Comparison of ENCODE assay signal across 25 cellular contexts in genomic region chr19:17300992-17301585, GRCh38. TPM values are rescaled to one million over a fixed set of nuclear protein-coding genes. Genes with fewer than 3 reads are reported as not detected.
"Had no signal": no experiment of that assay in that cellular context is flagged by ENCODE, and none has a peak within 500 bp of the region (broad histone marks: within the 10 kb centered on the region; RNA-seq: fewer than 3 reads in every experiment).

No MANE protein-coding gene starts in this region.

- H3K27me3 Mint-ChIP-seq: activated CD4-positive, alpha-beta memory T cell treated with anti-CD3 and anti-CD28 coated beads, Interleukin-2, amount 10 ng/mL, durations not matched to agents 7 days and 5 days; activated CD4-positive, alpha-beta T cell treated with anti-CD3 and anti-CD28 coated beads, Interleukin-2, amount 10 ng/mL, durations not matched to agents 24 days and 14 days; central memory CD8-positive, alpha-beta T cell; dendritic cell treated with granulocyte-macrophage colony-stimulating factor and Interleukin-4, amounts not matched to agents 40 ng/mL and 50 ng/mL, for 4 days; naive thymus-derived CD4-positive, alpha-beta T cell had no signal

- DNase-seq: activated CD4-positive, alpha-beta memory T cell treated with anti-CD3 and anti-CD28 coated beads, Interleukin-2, amount 10 ng/mL, durations not matched to agents 7 days and 5 days; activated CD4-positive, alpha-beta T cell treated with anti-CD3 and anti-CD28 coated beads, Interleukin-2, amount 10 ng/mL, durations not matched to agents 24 days and 14 days; activated CD4-positive, CD25-positive, alpha-beta regulatory T cell treated with anti-CD3 and anti-CD28 coated beads, Interleukin-2, amount 50 U/mL, for 72 hours; activated naive CD4-positive, alpha-beta T cell; activated T-cell treated with anti-CD3 and anti-CD28 coated beads, Interleukin-2, amount 50 U/mL, for 4 hours; gastrocnemius medialis; glutamatergic neuron; left ventricle myocardium inferior; mammary epithelial cell; midbrain; naive thymus-derived CD4-positive, alpha-beta T cell; stimulated activated CD4-positive, alpha-beta T cell treated with anti-CD3 and anti-CD28 coated beads, Interleukin-2, amount 100 ng/mL, for 48 hours; stimulated activated naive CD4-positive, alpha-beta T cell treated with Interleukin-2 at 50 U/mL for 16 hours; T-helper 2 cell; testis; transverse colon; uterus had no signal

- H3K36me3 ChIP-seq: gastrocnemius medialis, transverse colon, uterus had no signal

- H3K4me3 ChIP-seq: gastrocnemius medialis, left ventricle myocardium inferior, testis, transverse colon, uterus had no signal

- H3K4me3 Mint-ChIP-seq: activated CD4-positive, alpha-beta memory T cell treated with anti-CD3 and anti-CD28 coated beads, Interleukin-2, amount 10 ng/mL, durations not matched to agents 7 days and 5 days; activated T-cell treated with anti-CD3 and anti-CD28 coated beads, Interleukin-2, amount 50 U/mL, for 4 hours; dendritic cell treated with granulocyte-macrophage colony-stimulating factor and Interleukin-4, amounts not matched to agents 40 ng/mL and 50 ng/mL, for 4 days had no signal

- H3K27me3 ChIP-seq: gastrocnemius medialis, testis, transverse colon, uterus had no signal

- ATAC-seq: activated naive CD4-positive, alpha-beta T cell treated with anti-CD3 and anti-CD28 coated beads, Interleukin-2, amount 50 U/mL, for 72 hours; activated T-cell treated with anti-CD3 and anti-CD28 coated beads, Interleukin-2, amount 50 U/mL, for 4 hours; gastrocnemius medialis; naive thymus-derived CD4-positive, alpha-beta T cell; right cardiac atrium had no signal

- H3K9me3 Mint-ChIP-seq: activated CD4-positive, alpha-beta memory T cell treated with anti-CD3 and anti-CD28 coated beads, Interleukin-2, amount 10 ng/mL, durations not matched to agents 7 days and 5 days; activated CD4-positive, alpha-beta T cell treated with anti-CD3 and anti-CD28 coated beads, Interleukin-2, amount 10 ng/mL, durations not matched to agents 24 days and 14 days; activated naive CD4-positive, alpha-beta T cell treated with anti-CD3 and anti-CD28 coated beads, Interleukin-2, amount 50 U/mL, for 72 hours; activated T-cell treated with anti-CD3 and anti-CD28 coated beads, Interleukin-2, amount 50 U/mL, for 4 hours; central memory CD8-positive, alpha-beta T cell; dendritic cell treated with granulocyte-macrophage colony-stimulating factor and Interleukin-4, amounts not matched to agents 40 ng/mL and 50 ng/mL, for 4 days had no signal

- FAIRE-seq: bronchial epithelial cell, islet of Langerhans had no signal

- H3K9me3 ChIP-seq: gastrocnemius medialis, testis, transverse colon, uterus had no signal

- H3K27ac Mint-ChIP-seq: activated CD4-positive, alpha-beta memory T cell treated with anti-CD3 and anti-CD28 coated beads, Interleukin-2, amount 10 ng/mL, durations not matched to agents 7 days and 5 days; activated CD4-positive, alpha-beta T cell treated with anti-CD3 and anti-CD28 coated beads, Interleukin-2, amount 10 ng/mL, durations not matched to agents 24 days and 14 days; dendritic cell treated with granulocyte-macrophage colony-stimulating factor and Interleukin-4, amounts not matched to agents 40 ng/mL and 50 ng/mL, for 4 days had no signal

- H3K27ac ChIP-seq: epithelial cell of prostate, gastrocnemius medialis, left ventricle myocardium inferior, testis, transverse colon, uterus had no signal

RNA-seq across cellular contexts. Expression of gene ANKLE1, which starts 19.4 kb away (rescaled TPM):
- total RNA-seq: osteoblast had no signal
